17 cellular contexts compared by ENCODE assay signal in the genomic region with DNA sequence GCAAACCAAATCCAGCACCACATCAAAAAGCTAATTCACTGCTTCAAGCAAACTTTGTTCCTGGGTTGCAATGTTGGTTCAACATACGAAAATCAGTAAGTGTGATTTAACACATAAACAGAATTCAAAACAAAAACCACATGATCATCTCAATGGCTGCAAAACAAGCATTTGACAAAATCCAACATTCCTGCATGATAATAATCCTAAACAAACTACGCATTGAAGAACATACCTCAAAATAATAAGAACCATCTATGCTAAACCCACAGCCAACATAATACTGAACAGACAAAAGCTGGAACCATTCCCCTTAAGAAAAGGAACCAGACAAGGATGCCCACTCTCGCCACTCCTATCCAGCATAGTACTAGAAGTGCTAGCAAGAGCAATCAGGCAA. TPM values are rescaled to one million over a fixed set of nuclear protein-coding genes. Genes with fewer than 3 reads are reported as not detected.
A peak's percentile ranks its signal among the peaks of the same experiment; 100 is the strongest.
DNase-seq lines count a peak whose midpoint lies in the region; ATAC-seq and TF ChIP-seq lines count a peak whose summit lies in the region.
"Had no signal": no experiment of that assay in that cellular context is flagged by ENCODE, and none has a peak within 500 bp of the region (broad histone marks: within the 10 kb centered on the region; RNA-seq: fewer than 3 reads in every experiment).

No MANE protein-coding gene starts in this region.

- H3F3A ChIP-seq in GM23338 (replicated peaks; ENCODE audit: low read depth): no peaks in the 10 kb centered on the region

- peak; percentile 3 for DNase-seq in GM23338 (ENCODE audit: low spot score)
- DNase-seq in endothelial cell (ENCODE audit: low spot score): no peak
- no peak for DNase-seq in stimulated activated effector memory CD8-positive, alpha-beta T cell treated with anti-CD3 and anti-CD28 coated beads, Interleukin-12 subunit alpha, Interleukin-12 subunit beta, amount 100 ng/mL, for 72 hours (ENCODE audit: low spot score in 2 of 2)
- no peak for DNase-seq in putamen (ENCODE audit: low spot score)
- no peak for DNase-seq in Kasumi-1 (lab: John Stamatoyannopoulos, UW)
- no peak for DNase-seq in psoas muscle
- DNase-seq: Caco-2; CD4-positive, alpha-beta T cell; DMS 273 treated with DMSO at 0.1 percent for 48 hours; DMS79 treated with DMSO at 0.1 percent for 48 hours; H7; KG1; NCI-H1092 treated with DMSO at 0.1 percent for 48 hours; NCI-H2171; Peyer's patch had no signal

- no peaks in the 10 kb centered on the region for H3K36me3 Mint-ChIP-seq in GM23338 (ENCODE audit: low read depth)
- H3K36me3 Mint-ChIP-seq in endothelial cell (ENCODE audit: low read depth, unreplicated experiment): no peaks in the 10 kb centered on the region
- peaks cover 6% of the 10 kb centered on the region for H3K36me3 Mint-ChIP-seq in stimulated activated effector memory CD8-positive, alpha-beta T cell treated with anti-CD3 and anti-CD28 coated beads, Interleukin-12 subunit alpha, Interleukin-12 subunit beta, amount 100 ng/mL, for 72 hours

- no peak overlapping the region for H3K9ac ChIP-seq in HUES6 (ENCODE audit: low read length)

- H3K4me1 Mint-ChIP-seq in GM23338: peaks cover 34% of the 10 kb centered on the region
- H3K4me1 Mint-ChIP-seq in endothelial cell (ENCODE audit: unreplicated experiment): no peaks in the 10 kb centered on the region
- H3K4me1 Mint-ChIP-seq in stimulated activated effector memory CD8-positive, alpha-beta T cell treated with anti-CD3 and anti-CD28 coated beads, Interleukin-12 subunit alpha, Interleukin-12 subunit beta, amount 100 ng/mL, for 72 hours: peaks cover 63% of the 10 kb centered on the region

- H3K4me1 ChIP-seq in GM23338 (ENCODE audit: insufficient read depth) (peaks cover 21% of the 10 kb centered on the region), HUES6 (ENCODE audit: control insufficient read depth, insufficient read depth, low read length) (peaks cover 31% of the 10 kb centered on the region), psoas muscle (no peaks in the 10 kb centered on the region)
- H3K4me1 ChIP-seq: Peyer's patch had no signal

- H2AFZ ChIP-seq in GM23338: no peak overlapping the region

- H3K4me3 Mint-ChIP-seq in GM23338 (no peak overlapping the region), endothelial cell (ENCODE audit: unreplicated experiment) (no peak overlapping the region)
- H3K4me3 Mint-ChIP-seq in stimulated activated effector memory CD8-positive, alpha-beta T cell treated with anti-CD3 and anti-CD28 coated beads, Interleukin-12 subunit alpha, Interleukin-12 subunit beta, amount 100 ng/mL, for 72 hours: no peak overlapping the region
- H3K4me3 Mint-ChIP-seq: CD4-positive, alpha-beta T cell had no signal

- H3K9me3 Mint-ChIP-seq in GM23338 (no peaks in the 10 kb centered on the region; the same call in 2 of the 3 replicates), endothelial cell (ENCODE audit: unreplicated experiment) (no peaks in the 10 kb centered on the region)
- H3K9me3 Mint-ChIP-seq in stimulated activated effector memory CD8-positive, alpha-beta T cell treated with anti-CD3 and anti-CD28 coated beads, Interleukin-12 subunit alpha, Interleukin-12 subunit beta, amount 100 ng/mL, for 72 hours: peaks cover 3% of the 10 kb centered on the region

- intact Hi-C loops in psoas muscle (cut with DNase I): no loop called here

- H3K4me2 ChIP-seq in GM23338: peak overlapping the region; percentile 48

- peak overlapping the region; percentile 72 for H3K27ac Mint-ChIP-seq in GM23338
- peak overlapping the region; percentile 48 for H3K27ac Mint-ChIP-seq in endothelial cell (ENCODE audit: unreplicated experiment)
- peak overlapping the region; percentile 2 for H3K27ac Mint-ChIP-seq in stimulated activated effector memory CD8-positive, alpha-beta T cell treated with anti-CD3 and anti-CD28 coated beads, Interleukin-12 subunit alpha, Interleukin-12 subunit beta, amount 100 ng/mL, for 72 hours
- H3K27ac Mint-ChIP-seq: CD4-positive, alpha-beta T cell had no signal

- TF ChIP-seq CTCF in GM23338 (conservative IDR thresholded peaks at IDR 0.05; ENCODE audit: low read depth in 2 of 2) (no peak), endothelial cell (IDR thresholded peaks at IDR 0.05; ENCODE audit: unreplicated experiment) (no peak), psoas muscle (IDR thresholded peaks at IDR 0.05) (no peak)

- H3K27ac ChIP-seq in GM23338 (ENCODE audit: low read depth) (no peak overlapping the region; the same call in 1 of the 2 replicates), HUES6 (ENCODE audit: low read depth, low read length) (peak overlapping the region; percentile 30; the same call in 1 of the 2 replicates), psoas muscle (no peak overlapping the region)
- H3K27ac ChIP-seq: Peyer's patch, SJCRH30 had no signal

- peaks cover 54% of the 10 kb centered on the region for H3K79me2 ChIP-seq in GM23338 (replicated peaks; ENCODE audit: insufficient read depth)

- WGBS in psoas muscle, 3 donors: 94 to 96% (median 94%) methylated on average over 3 of the region's 3 CpGs

- H3K9me2 ChIP-seq in GM23338 (ENCODE audit: insufficient read depth): no peaks in the 10 kb centered on the region

- no peaks in the 10 kb centered on the region for H3K9me3 ChIP-seq in HUES6 (ENCODE audit: control insufficient read depth, insufficient read depth, low read depth, low read length)
- H3K9me3 ChIP-seq in psoas muscle: no peaks in the 10 kb centered on the region
- H3K9me3 ChIP-seq: Caco-2, Peyer's patch, SJCRH30 had no signal

- H3K27me3 ChIP-seq in GM23338 (ENCODE audit: insufficient read depth): no peaks in the 10 kb centered on the region
- H3K27me3 ChIP-seq in HUES6 (ENCODE audit: control insufficient read depth, insufficient read depth, low read length): no peaks in the 10 kb centered on the region
- H3K27me3 ChIP-seq in psoas muscle (ENCODE audit: insufficient read depth in 3 of 3, low read length in 2 of 3): no peaks in the 10 kb centered on the region
- H3K27me3 ChIP-seq: Peyer's patch, SJCRH30 had no signal

- H3K36me3 ChIP-seq in GM23338 (ENCODE audit: insufficient read depth) (no peaks in the 10 kb centered on the region), HUES6 (ENCODE audit: control insufficient read depth, insufficient read depth, low read length) (no peaks in the 10 kb centered on the region), psoas muscle (ENCODE audit: insufficient read depth in 1 of 2, low read depth in 1 of 2) (no peaks in the 10 kb centered on the region)
- H3K36me3 ChIP-seq: Peyer's patch, SJCRH30 had no signal

- ATAC-seq in GM23338 (no peak), psoas muscle (no peak)
- no peak for ATAC-seq in stimulated activated effector memory CD8-positive, alpha-beta T cell treated with anti-CD3 and anti-CD28 coated beads, Interleukin-12 subunit alpha, Interleukin-12 subunit beta, amount 100 ng/mL, for 72 hours

- H3K27me3 Mint-ChIP-seq in GM23338 (ENCODE audit: insufficient read depth, low read depth, poor library complexity) (no peaks in the 10 kb centered on the region), endothelial cell (ENCODE audit: unreplicated experiment) (peaks cover 1% of the 10 kb centered on the region)
- H3K27me3 Mint-ChIP-seq: CD4-positive, alpha-beta T cell had no signal

- H3K4me3 ChIP-seq in GM23338 (no peak overlapping the region), HUES6 (ENCODE audit: low read depth, low read length) (no peak overlapping the region), psoas muscle (no peak overlapping the region)
- H3K4me3 ChIP-seq: Peyer's patch, SJCRH30 had no signal

- H4K20me1 ChIP-seq in GM23338 (replicated peaks; ENCODE audit: insufficient read depth): peaks cover 9% of the 10 kb centered on the region; the same call in 1 of the 2 replicates

TF ChIP-seq in GM23338, 12 proteins besides CTCF, POLR2A, EP300 and RAD21 (continues in another document):
- TF ChIP-seq NANOG (IDR thresholded peaks at IDR 0.05; ENCODE audit: borderline replicate concordance) (no peak), JUNB (IDR thresholded peaks at IDR 0.05; ENCODE audit: unreplicated experiment) (no peak), ZNF331 (CRISPR knock-in tag; IDR thresholded peaks at IDR 0.05; ENCODE audit: low read depth) (no peak), ZNF114 (CRISPR knock-in tag; IDR thresholded peaks at IDR 0.05) (no peak), STAT1 (IDR thresholded peaks at IDR 0.05; ENCODE audit: unreplicated experiment) (no peak), POLR2AphosphoS5 (IDR thresholded peaks at IDR 0.05; ENCODE audit: low read depth) (no peak)
- TF ChIP-seq, protein P1, sequence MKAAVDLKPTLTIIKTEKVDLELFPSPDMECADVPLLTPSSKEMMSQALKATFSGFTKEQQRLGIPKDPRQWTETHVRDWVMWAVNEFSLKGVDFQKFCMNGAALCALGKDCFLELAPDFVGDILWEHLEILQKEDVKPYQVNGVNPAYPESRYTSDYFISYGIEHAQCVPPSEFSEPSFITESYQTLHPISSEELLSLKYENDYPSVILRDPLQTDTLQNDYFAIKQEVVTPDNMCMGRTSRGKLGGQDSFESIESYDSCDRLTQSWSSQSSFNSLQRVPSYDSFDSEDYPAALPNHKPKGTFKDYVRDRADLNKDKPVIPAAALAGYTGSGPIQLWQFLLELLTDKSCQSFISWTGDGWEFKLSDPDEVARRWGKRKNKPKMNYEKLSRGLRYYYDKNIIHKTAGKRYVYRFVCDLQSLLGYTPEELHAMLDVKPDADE (IDR thresholded peaks at IDR 0.05): no peak

RNA-seq across cellular contexts. Expression of a gene that starts 49.9 kb away (rescaled TPM):
- total RNA-seq in GM23338 (2014; rRNA removed; shearing (Covaris generic)): 29.2 and 30.7 TPM in 2 replicates
- 10.8 and 11.2 TPM in 2 replicates for polyA plus RNA-seq in GM23338 (2016; fragmentation: Nextera tagmentation; extraction: Ambion mirVana)
- 14.6 TPM for total RNA-seq in endothelial cell (ENCODE audit: unreplicated experiment)
- 1 to 10 TPM; 6.0 to 8.2 (median 7.4) TPM for total RNA-seq in psoas muscle
- 1 to 10 TPM; 3.9 to 8.8 (median 8.3) TPM for polyA plus RNA-seq in psoas muscle

Comparison
In these comparisons a context has a peak if more than half of its experiments do, and no peak if none do; other contexts are left out.
1. H3K27ac Mint-ChIP-seq: peak in every context shown above with its lines; median percentile 72 in GM23338; 48 in endothelial cell; 2 in stimulated activated effector memory CD8-positive, alpha-beta T cell treated with anti-CD3 and anti-CD28 coated beads, Interleukin-12 subunit alpha, Interleukin-12 subunit beta, amount 100 ng/mL, for 72 hours.